Comparison of ENCODE assay signal across 15 cellular contexts in genomic region chr2:165827219-165827920, GRCh38. TPM values are rescaled to one million over a fixed set of nuclear protein-coding genes. Genes with fewer than 3 reads are reported as not detected.
DNase-seq lines count a peak whose midpoint lies in the region; ATAC-seq and TF ChIP-seq lines count a peak whose summit lies in the region.
"Had no signal": no experiment of that assay in that cellular context is flagged by ENCODE, and none has a peak within 500 bp of the region (broad histone marks: within the 10 kb centered on the region; RNA-seq: fewer than 3 reads in every experiment).

No MANE protein-coding gene starts in this region.

- no peak for TF ChIP-seq EP300 in gastroesophageal sphincter (IDR thresholded peaks at IDR 0.05)

- H3K27ac ChIP-seq in gastroesophageal sphincter = no peak overlapping the region

- WGBS in gastroesophageal sphincter (ENCODE audit: low coverage in 1 of 2), 2 donors = 22 to 39% methylated on average over 3 of the region's 3 CpGs

- peaks cover 0 to 3% (median 2%) of the 10 kb centered on the region in 3 donors for H3K4me1 ChIP-seq in gastroesophageal sphincter

- no peak for TF ChIP-seq CTCF in LNCaP clone FGC (IDR thresholded peaks at IDR 0.05; ENCODE audit: control insufficient read depth, extremely low read depth, insufficient read depth)
- no peak for TF ChIP-seq CTCF in gastroesophageal sphincter (IDR thresholded peaks at IDR 0.05)

- ATAC-seq in GM19438 (IDR thresholded peaks at IDR 0.05; ENCODE audit: low read depth, unreplicated experiment) = peak; percentile 98
- peak; percentile 67 for ATAC-seq in HG02885 (IDR thresholded peaks at IDR 0.05; ENCODE audit: poor library complexity, unreplicated experiment)
- ATAC-seq in gastroesophageal sphincter = no peak

- H3K9me3 ChIP-seq in gastroesophageal sphincter = no peaks in the 10 kb centered on the region

- H3K27me3 ChIP-seq in gastroesophageal sphincter = no peaks in the 10 kb centered on the region

- no peak overlapping the region for H3K4me3 ChIP-seq in LNCaP clone FGC (ENCODE audit: low read depth, low read length)
- H3K4me3 ChIP-seq in gastroesophageal sphincter = no peak overlapping the region

- no peaks in the 10 kb centered on the region for H3K36me3 ChIP-seq in gastroesophageal sphincter

- DNase-seq in DMS53 (lab: John Stamatoyannopoulos, UW) (peak; percentile 44), LNCaP clone FGC (ENCODE audit: low read depth) (peak; percentile 15), HuH-7 (ENCODE audit: low spot score) (no peak), NCI-H1105 (lab: John Stamatoyannopoulos, UW) (no peak)
- no peak for DNase-seq in activated T-cell treated with anti-CD3 and anti-CD28 coated beads, Interleukin-2, amount 50 U/mL, for 48 hours
- DNase-seq: activated T-cell treated with anti-CD3 and anti-CD28 coated beads, Interleukin-2, amount 50 U/mL, for 1 hour; effector memory CD4-positive, alpha-beta T cell; EL; HFFc6; NCI-H1930; OCI-M1; small intestine had no signal

- TF ChIP-seq POLR2A in gastroesophageal sphincter (IDR thresholded peaks at IDR 0.05) = no peak

RNA-seq across cellular contexts. Expression of gene GALNT3, which starts 33.3 kb away (rescaled TPM):
- 1 to 10 TPM in 3 of 4 donors, under 1 TPM in 1; 0.94 to 8.4 (median 3.1) TPM for total RNA-seq in gastroesophageal sphincter

Comparison
In these comparisons a context has a peak if more than half of its experiments do, and no peak if none do; other contexts are left out.
1. DNase-seq: peak in DMS53 (single experiment) and LNCaP clone FGC (single experiment); none in HuH-7 (single experiment), activated T-cell treated with anti-CD3 and anti-CD28 coated beads, Interleukin-2, amount 50 U/mL, for 48 hours (0 of 2) and NCI-H1105 (single experiment).